In the genomic region with DNA sequence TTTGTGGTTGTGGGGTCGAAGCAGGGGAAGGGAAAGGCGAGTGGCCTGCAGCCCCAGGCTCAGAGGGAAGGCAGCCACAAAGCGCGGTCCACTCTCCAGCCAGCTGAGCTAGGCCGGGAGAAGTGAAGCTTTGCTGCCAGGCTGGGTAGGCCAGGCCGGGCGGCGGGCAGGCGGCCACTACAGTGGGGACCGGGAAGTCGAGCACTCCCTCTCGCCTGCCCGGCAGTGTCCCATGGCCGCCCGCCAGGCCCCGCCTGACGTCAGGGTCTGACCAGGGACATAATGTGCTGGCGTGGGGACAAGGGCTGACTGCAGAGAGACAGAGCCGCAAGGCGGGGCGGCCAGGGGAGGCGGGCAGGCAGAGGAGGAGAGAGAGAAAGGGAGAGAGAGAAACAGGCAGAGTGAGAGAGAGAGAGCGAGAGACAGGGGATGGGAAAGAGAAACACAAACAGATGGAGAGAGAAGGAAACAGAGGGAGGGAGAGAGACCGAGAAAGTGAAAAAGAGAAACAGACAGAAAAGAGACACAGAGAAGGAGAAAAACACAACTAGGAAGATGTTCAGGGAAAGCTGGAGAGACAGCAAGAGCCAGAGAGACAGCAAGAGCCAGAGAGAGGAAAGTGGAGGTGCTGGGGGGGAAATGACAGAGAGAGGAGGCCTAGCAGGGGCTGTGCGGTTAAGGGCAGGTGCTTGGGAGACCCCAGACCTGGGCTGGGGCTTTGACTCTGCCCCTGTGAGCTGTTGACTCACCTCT, we compare ENCODE assay signal across 8 cellular contexts.
DNase-seq lines count a peak whose midpoint lies in the region; ATAC-seq and TF ChIP-seq lines count a peak whose summit lies in the region.

No MANE protein-coding gene starts in this region.

- H3K4me1 ChIP-seq in adipocyte (ENCODE audit: control insufficient read depth, insufficient read depth, low read length) = peaks cover 40% of the 10 kb centered on the region
- peaks cover 15 to 43% (median 26%) of the 10 kb centered on the region in 12 donors for H3K4me1 ChIP-seq in heart left ventricle

- DNase-seq in DMS53 treated with DMSO at 0.1 percent for 48 hours (lab: John Stamatoyannopoulos, UW; ENCODE audit: unreplicated experiment) = peak; percentile 73
- DNase-seq in adipocyte (ENCODE audit: low read depth) = peak; percentile 91
- peak; percentile 98 to 100 (median 99) for DNase-seq in heart left ventricle
- DNase-seq in posterior vena cava (ENCODE audit: low spot score) = peak; percentile 100
- DNase-seq in COR-L47 (lab: John Stamatoyannopoulos, UW) = no peak
- no peak for DNase-seq in NCI-H2227 (lab: John Stamatoyannopoulos, UW; ENCODE audit: unreplicated experiment)

- ATAC-seq in heart left ventricle (peak; percentile 97 to 99 (median 98)), GM18858 (IDR thresholded peaks at IDR 0.05; ENCODE audit: unreplicated experiment) (no peak), HG03432 (IDR thresholded peaks at IDR 0.05; ENCODE audit: unreplicated experiment) (no peak)

- H3K9me3 ChIP-seq in adipocyte (ENCODE audit: control insufficient read depth, low read length) (peaks cover 6% of the 10 kb centered on the region), heart left ventricle (peaks cover 0 to 12% (median 0%) of the 10 kb centered on the region in 12 donors)

- WGBS in heart left ventricle, 4 donors = 7 to 21% (median 10%) methylated on average over 24 to 25 of the region's 25 CpGs

- peak overlapping the region; percentile 91 for H3K9ac ChIP-seq in adipocyte (ENCODE audit: low read length)

- no peaks in the 10 kb centered on the region for H3K27me3 ChIP-seq in adipocyte (replicated peaks; ENCODE audit: control insufficient read depth, insufficient read depth, low read length)
- H3K27me3 ChIP-seq in heart left ventricle = no peaks in the 10 kb centered on the region

- H3K4me3 ChIP-seq in adipocyte (ENCODE audit: low read length) (peak overlapping the region; percentile 47), heart left ventricle (peak overlapping the region in 3 of 12 donors; percentile 18 to 28 (median 27))

- H3K36me3 ChIP-seq in adipocyte (ENCODE audit: control insufficient read depth, insufficient read depth, low read length, severe bottlenecking) = no peaks in the 10 kb centered on the region
- no peaks in the 10 kb centered on the region for H3K36me3 ChIP-seq in heart left ventricle

- no peak for TF ChIP-seq CTCF in heart left ventricle (IDR thresholded peaks at IDR 0.05)

- TF ChIP-seq POLR2A in heart left ventricle (IDR thresholded peaks at IDR 0.05) = peak in 1 of 2 donors; percentile 81

- intact Hi-C loops in heart left ventricle (cut with DNase I) = loop anchor here in 6 of 10 donors (1.0 to 5.0 kb wide), 6 partner anchors 16 to 47 kb away; no protein-coding TSS in a partner anchor
- intact Hi-C loops in posterior vena cava (cut with DNase I) = no loop called here

- H3K27ac ChIP-seq in heart left ventricle = peak overlapping the region; percentile 88 to 99 (median 96)

Comparison
In these comparisons a context has a peak if more than half of its experiments do, and no peak if none do; other contexts are left out.
1. DNase-seq: peak in DMS53 treated with DMSO at 0.1 percent for 48 hours (single experiment), adipocyte (single experiment), heart left ventricle (5 of 5) and posterior vena cava (single experiment); none in COR-L47 (single experiment) and NCI-H2227 (single experiment).
2. ATAC-seq: peak in heart left ventricle (4 of 4); none in GM18858 (single experiment) and HG03432 (single experiment).
3. intact Hi-C loops: an anchor here in heart left ventricle (1.0 to 5.0 kb wide); none called in posterior vena cava.